1 cellular context compared by ENCODE assay signal in the genomic region with DNA sequence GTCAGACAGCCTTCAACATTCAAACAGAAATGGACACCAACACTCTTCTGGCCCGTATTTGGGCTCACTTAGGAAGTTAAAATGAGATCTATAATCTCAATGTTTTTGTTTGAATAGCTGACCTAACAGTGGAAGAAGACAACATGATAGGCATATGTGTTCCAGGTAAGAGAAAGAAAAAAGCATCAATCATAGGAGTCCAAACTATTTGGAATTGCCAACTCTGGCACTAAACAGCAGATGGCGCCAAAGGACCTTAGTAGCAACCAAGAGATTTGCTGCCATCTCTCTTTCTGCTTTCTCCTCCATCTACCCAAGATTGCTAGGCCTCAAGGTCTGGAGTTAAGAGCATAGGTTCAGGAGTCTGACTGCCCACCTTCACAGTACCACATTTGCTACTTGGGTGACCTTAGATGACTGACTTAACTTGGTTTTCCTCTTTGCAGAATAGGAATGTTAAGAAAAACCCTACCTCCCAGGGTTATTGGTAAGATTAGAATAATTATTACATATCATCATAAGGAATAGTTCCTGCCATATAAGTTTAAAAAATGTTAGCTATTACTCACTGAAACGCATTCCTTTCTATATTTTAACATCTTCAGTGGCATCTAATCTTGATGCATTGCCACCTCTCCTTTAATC.
A peak's percentile ranks its signal among the peaks of the same experiment; 100 is the strongest.
TF ChIP-seq lines count a peak whose summit lies in the region.

No MANE protein-coding gene starts in this region.

TF ChIP-seq in HepG2, 621 proteins besides CTCF, POLR2A, EP300 and RAD21 (continued from another document):
- TF ChIP-seq, protein P1, sequence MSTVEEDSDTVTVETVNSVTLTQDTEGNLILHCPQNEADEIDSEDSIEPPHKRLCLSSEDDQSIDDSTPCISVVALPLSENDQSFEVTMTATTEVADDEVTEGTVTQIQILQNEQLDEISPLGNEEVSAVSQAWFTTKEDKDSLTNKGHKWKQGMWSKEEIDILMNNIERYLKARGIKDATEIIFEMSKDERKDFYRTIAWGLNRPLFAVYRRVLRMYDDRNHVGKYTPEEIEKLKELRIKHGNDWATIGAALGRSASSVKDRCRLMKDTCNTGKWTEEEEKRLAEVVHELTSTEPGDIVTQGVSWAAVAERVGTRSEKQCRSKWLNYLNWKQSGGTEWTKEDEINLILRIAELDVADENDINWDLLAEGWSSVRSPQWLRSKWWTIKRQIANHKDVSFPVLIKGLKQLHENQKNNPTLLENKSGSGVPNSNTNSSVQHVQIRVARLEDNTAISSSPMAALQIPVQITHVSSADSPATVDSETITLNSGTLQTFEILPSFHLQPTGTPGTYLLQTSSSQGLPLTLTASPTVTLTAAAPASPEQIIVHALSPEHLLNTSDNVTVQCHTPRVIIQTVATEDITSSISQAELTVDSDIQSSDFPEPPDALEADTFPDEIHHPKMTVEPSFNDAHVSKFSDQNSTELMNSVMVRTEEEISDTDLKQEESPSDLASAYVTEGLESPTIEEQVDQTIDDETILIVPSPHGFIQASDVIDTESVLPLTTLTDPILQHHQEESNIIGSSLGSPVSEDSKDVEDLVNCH (CRISPR knock-in tag; IDR thresholded peaks at IDR 0.05), result no peak
- TF ChIP-seq DNMT3B (CRISPR knock-in tag; conservative IDR thresholded peaks at IDR 0.05) (no peak), ZSCAN31 (CRISPR knock-in tag; IDR thresholded peaks at IDR 0.05; ENCODE audit: low read depth) (no peak), ZNF17 (CRISPR knock-in tag; IDR thresholded peaks at IDR 0.05) (no peak), ZNF430 (CRISPR knock-in tag; IDR thresholded peaks at IDR 0.05) (no peak), STAG1 (CRISPR knock-in tag; IDR thresholded peaks at IDR 0.05) (peak; percentile 94), FOXA1 (IDR thresholded peaks at IDR 0.05) (no peak), FOXA1 (CRISPR knock-in tag; IDR thresholded peaks at IDR 0.05) (no peak), ESRRA (CRISPR knock-in tag; IDR thresholded peaks at IDR 0.05; ENCODE audit: low read depth) (no peak), RXRB (CRISPR knock-in tag; IDR thresholded peaks at IDR 0.05; ENCODE audit: borderline replicate concordance) (0 out of 2 replicates have a peak, but pooled peaks have one; percentile 31), HMG20A (CRISPR knock-in tag; IDR thresholded peaks at IDR 0.05; ENCODE audit: borderline replicate concordance) (no peak), ZNF121 (CRISPR knock-in tag; IDR thresholded peaks at IDR 0.05) (no peak), FOXK1 (CRISPR knock-in tag; IDR thresholded peaks at IDR 0.05; ENCODE audit: borderline replicate concordance, low read depth) (no peak), ZSCAN21 (CRISPR knock-in tag; IDR thresholded peaks at IDR 0.05; ENCODE audit: borderline replicate concordance) (no peak), IKZF4 (CRISPR knock-in tag; IDR thresholded peaks at IDR 0.05; ENCODE audit: borderline replicate concordance, low read depth, not compliant biosample characterization) (no peak), TEAD3 (CRISPR knock-in tag; optimal IDR thresholded peaks at IDR 0.05; ENCODE audit: borderline replicate concordance) (peak; percentile 29), ATAD3A (CRISPR knock-in tag; IDR thresholded peaks at IDR 0.05) (no peak)
- TF ChIP-seq, protein P2, sequence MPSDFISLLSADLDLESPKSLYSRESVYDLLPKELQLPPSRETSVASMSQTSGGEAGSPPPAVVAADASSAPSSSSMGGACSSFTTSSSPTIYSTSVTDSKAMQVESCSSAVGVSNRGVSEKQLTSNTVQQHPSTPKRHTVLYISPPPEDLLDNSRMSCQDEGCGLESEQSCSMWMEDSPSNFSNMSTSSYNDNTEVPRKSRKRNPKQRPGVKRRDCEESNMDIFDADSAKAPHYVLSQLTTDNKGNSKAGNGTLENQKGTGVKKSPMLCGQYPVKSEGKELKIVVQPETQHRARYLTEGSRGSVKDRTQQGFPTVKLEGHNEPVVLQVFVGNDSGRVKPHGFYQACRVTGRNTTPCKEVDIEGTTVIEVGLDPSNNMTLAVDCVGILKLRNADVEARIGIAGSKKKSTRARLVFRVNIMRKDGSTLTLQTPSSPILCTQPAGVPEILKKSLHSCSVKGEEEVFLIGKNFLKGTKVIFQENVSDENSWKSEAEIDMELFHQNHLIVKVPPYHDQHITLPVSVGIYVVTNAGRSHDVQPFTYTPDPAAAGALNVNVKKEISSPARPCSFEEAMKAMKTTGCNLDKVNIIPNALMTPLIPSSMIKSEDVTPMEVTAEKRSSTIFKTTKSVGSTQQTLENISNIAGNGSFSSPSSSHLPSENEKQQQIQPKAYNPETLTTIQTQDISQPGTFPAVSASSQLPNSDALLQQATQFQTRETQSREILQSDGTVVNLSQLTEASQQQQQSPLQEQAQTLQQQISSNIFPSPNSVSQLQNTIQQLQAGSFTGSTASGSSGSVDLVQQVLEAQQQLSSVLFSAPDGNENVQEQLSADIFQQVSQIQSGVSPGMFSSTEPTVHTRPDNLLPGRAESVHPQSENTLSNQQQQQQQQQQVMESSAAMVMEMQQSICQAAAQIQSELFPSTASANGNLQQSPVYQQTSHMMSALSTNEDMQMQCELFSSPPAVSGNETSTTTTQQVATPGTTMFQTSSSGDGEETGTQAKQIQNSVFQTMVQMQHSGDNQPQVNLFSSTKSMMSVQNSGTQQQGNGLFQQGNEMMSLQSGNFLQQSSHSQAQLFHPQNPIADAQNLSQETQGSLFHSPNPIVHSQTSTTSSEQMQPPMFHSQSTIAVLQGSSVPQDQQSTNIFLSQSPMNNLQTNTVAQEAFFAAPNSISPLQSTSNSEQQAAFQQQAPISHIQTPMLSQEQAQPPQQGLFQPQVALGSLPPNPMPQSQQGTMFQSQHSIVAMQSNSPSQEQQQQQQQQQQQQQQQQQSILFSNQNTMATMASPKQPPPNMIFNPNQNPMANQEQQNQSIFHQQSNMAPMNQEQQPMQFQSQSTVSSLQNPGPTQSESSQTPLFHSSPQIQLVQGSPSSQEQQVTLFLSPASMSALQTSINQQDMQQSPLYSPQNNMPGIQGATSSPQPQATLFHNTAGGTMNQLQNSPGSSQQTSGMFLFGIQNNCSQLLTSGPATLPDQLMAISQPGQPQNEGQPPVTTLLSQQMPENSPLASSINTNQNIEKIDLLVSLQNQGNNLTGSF (CRISPR knock-in tag; IDR thresholded peaks at IDR 0.05), result no peak
- TF ChIP-seq, protein P3, sequence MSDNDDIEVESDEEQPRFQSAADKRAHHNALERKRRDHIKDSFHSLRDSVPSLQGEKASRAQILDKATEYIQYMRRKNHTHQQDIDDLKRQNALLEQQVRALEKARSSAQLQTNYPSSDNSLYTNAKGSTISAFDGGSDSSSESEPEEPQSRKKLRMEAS (IDR thresholded peaks at IDR 0.05), result no peak
